22 cellular contexts compared by ENCODE assay signal in genomic region chr16:58047557-58048348, GRCh38. TPM values are rescaled to one million over a fixed set of nuclear protein-coding genes. Genes with fewer than 3 reads are reported as not detected.
DNase-seq lines count a peak whose midpoint lies in the region; ATAC-seq, FAIRE-seq and TF ChIP-seq lines count a peak whose summit lies in the region.
"Had no signal": no experiment of that assay in that cellular context is flagged by ENCODE, and none has a peak within 500 bp of the region (broad histone marks: within the 10 kb centered on the region; RNA-seq: fewer than 3 reads in every experiment).

No MANE protein-coding gene starts in this region.

- H3K23ac ChIP-seq in H1 (ENCODE audit: insufficient read length): no peak overlapping the region
- H3K23ac ChIP-seq in neuronal stem cell (ENCODE audit: low read depth, low read length, poor library complexity): no peak overlapping the region

- H4K20me1 ChIP-seq in H1 (replicated peaks in 1 of 2; ENCODE audit: control insufficient read depth in 1 of 2, insufficient read depth in 2 of 2, low read length in 2 of 2): no peaks in the 10 kb centered on the region

- TF ChIP-seq EP300 in H1 (IDR thresholded peaks at IDR 0.05; ENCODE audit: borderline replicate concordance in 1 of 2, low read depth in 2 of 2, low read length in 2 of 2): no peak

- peak in 2 of 3 experiments; percentile 10 to 15; a peak in 1 of 4 replicates for TF ChIP-seq CTCF in H1 (IDR thresholded peaks at IDR 0.05; ENCODE audit: control extremely low read depth in 1 of 3, insufficient read depth in 1 of 3, low read depth in 1 of 3, low read length in 3 of 3)

- H2BK120ac ChIP-seq in H1 (replicated peaks; ENCODE audit: low read depth, low read length): no peak overlapping the region
- peak overlapping the region; percentile 61 for H2BK120ac ChIP-seq in neuronal stem cell (ENCODE audit: low read depth, low read length)

- no peak overlapping the region for H3K27ac ChIP-seq in H1 (ENCODE audit: low read depth, low read length)
- H3K27ac ChIP-seq in neuronal stem cell (replicated peaks; ENCODE audit: low read length): no peak overlapping the region
- H3K27ac ChIP-seq: A549, C4-2B, pancreas, suprapubic skin had no signal

- H3K27me3 ChIP-seq in H1 (replicated peaks in 1 of 4; ENCODE audit: control insufficient read depth in 3 of 4, extremely low read depth in 1 of 4, insufficient read depth in 3 of 4, low read length in 3 of 4) (no peaks in the 10 kb centered on the region), neuronal stem cell (ENCODE audit: control insufficient read depth in 3 of 3, insufficient read depth in 3 of 3, low read depth in 1 of 3, low read length in 3 of 3) (no peaks in the 10 kb centered on the region)
- H3K27me3 ChIP-seq: breast epithelium, pancreas, suprapubic skin had no signal

- H3K23me2 ChIP-seq in H1 (ENCODE audit: low read depth, low read length): no peaks in the 10 kb centered on the region

- H3K9ac ChIP-seq in H1 (replicated peaks in 1 of 4; ENCODE audit: extremely low read depth in 1 of 4, low read depth in 3 of 4, low read length in 3 of 4): no peak overlapping the region
- no peak overlapping the region for H3K9ac ChIP-seq in neuronal stem cell (ENCODE audit: low read depth, low read length, poor library complexity)

- peak overlapping the region; percentile 57 for H4K91ac ChIP-seq in H1 (replicated peaks; ENCODE audit: insufficient read length, low read length)
- H4K91ac ChIP-seq in neuronal stem cell (ENCODE audit: low read depth, low read length, poor library complexity): no peak overlapping the region

- 87% methylated on average over 17 of the region's 19 CpGs; no CpG with 5 or more reads in 1 of the 2 experiments for WGBS in H1 (ENCODE audit: extremely low coverage in 1 of 2, insufficient coverage in 1 of 2, insufficient read length in 1 of 2, insufficient replicate concordance in 2 of 2, low coverage in 1 of 2, low lambda C conversion rate in 2 of 2, missing lambda C conversion rate in 1 of 2), 2 experiments
- no CpG with 5 or more reads among the region's 19 CpGs for WGBS in neuronal stem cell (ENCODE audit: extremely low coverage in 2 of 2, insufficient read length in 2 of 2, insufficient replicate concordance in 1 of 2), 2 donors

- H2AK5ac ChIP-seq in H1 (ENCODE audit: low read depth, low read length) (no peak overlapping the region), neuronal stem cell (ENCODE audit: low read depth, low read length) (peak overlapping the region; percentile 89)

- TF ChIP-seq POLR2A in H1 (IDR thresholded peaks at IDR 0.05; ENCODE audit: control extremely low read depth in 1 of 2, low read depth in 2 of 2, low read length in 2 of 2): no peak

- H2AFZ ChIP-seq in H1 (ENCODE audit: low read length) (no peak overlapping the region), neuronal stem cell (ENCODE audit: low read length) (peak overlapping the region; percentile 89)

- H3K14ac ChIP-seq in H1 (ENCODE audit: insufficient read length) (no peak overlapping the region), neuronal stem cell (ENCODE audit: low read length) (peak overlapping the region; percentile 39)

- peaks cover 0 to 15% (median 8%) of the 10 kb centered on the region in 4 experiments; a peak in 4 of 7 replicates for H3K4me1 ChIP-seq in H1 (replicated peaks in 1 of 4; ENCODE audit: control insufficient read depth in 3 of 4, insufficient read depth in 4 of 4, low read length in 3 of 4)
- peaks cover 16 to 19% of the 10 kb centered on the region in 2 donors for H3K4me1 ChIP-seq in neuronal stem cell (ENCODE audit: control insufficient read depth in 2 of 2, insufficient read depth in 1 of 2, low read depth in 1 of 2, low read length in 2 of 2)
- H3K4me1 ChIP-seq: A549, breast epithelium, pancreas, suprapubic skin had no signal

- H2BK12ac ChIP-seq in H1 (ENCODE audit: low read depth, low read length) (no peak overlapping the region), neuronal stem cell (ENCODE audit: low read length) (no peak overlapping the region)

- H3K4me3 ChIP-seq in H1 (ENCODE audit: extremely low read depth in 1 of 4, insufficient read depth in 2 of 4, low read depth in 3 of 4, low read length in 4 of 4): no peak overlapping the region
- no peak overlapping the region for H3K4me3 ChIP-seq in neuronal stem cell (ENCODE audit: low read length in 2 of 2)
- H3K4me3 ChIP-seq: A549, breast epithelium, pancreas, skin epidermis, suprapubic skin had no signal

- no peak overlapping the region for H2BK20ac ChIP-seq in H1 (ENCODE audit: low read length)

- H4K5ac ChIP-seq in H1 (ENCODE audit: insufficient read length, low read depth, low read length): no peak overlapping the region

- peaks cover 0 to 10% (median 4%) of the 10 kb centered on the region in 4 experiments; a peak in 5 of 8 replicates for H3K36me3 ChIP-seq in H1 (ENCODE audit: control insufficient read depth in 2 of 4, insufficient read depth in 4 of 4, low read length in 3 of 4)
- peaks cover 7 to 9% of the 10 kb centered on the region in 2 donors for H3K36me3 ChIP-seq in neuronal stem cell (replicated peaks in 1 of 2; ENCODE audit: control insufficient read depth in 2 of 2, insufficient read depth in 2 of 2, low read length in 2 of 2)
- H3K36me3 ChIP-seq: breast epithelium had no signal

- peak; percentile 50 to 51 for TF ChIP-seq RAD21 in H1 (IDR thresholded peaks at IDR 0.05 in 1 of 2, conservative IDR thresholded peaks at IDR 0.05 in 1 of 2; ENCODE audit: low read depth in 2 of 2, low read length in 2 of 2)

- no peak overlapping the region for H2BK15ac ChIP-seq in H1 (ENCODE audit: low read length)
- no peak overlapping the region for H2BK15ac ChIP-seq in neuronal stem cell (ENCODE audit: low read length)

- no peak overlapping the region for H3K56ac ChIP-seq in H1 (replicated peaks; ENCODE audit: insufficient read length, low read depth, low read length)

- H2BK5ac ChIP-seq in H1 (ENCODE audit: low read depth, low read length) (peak overlapping the region; percentile 71), neuronal stem cell (ENCODE audit: low read length) (no peak overlapping the region)

- POLR2A ChIA-PET in H1 (lab: Charles Lee; ENCODE audit: partially characterized antibody): interaction anchor here (0.7 to 1.5 kb wide), 4 partner anchors 12 to 149 kb away, joined by 3 to 4 read pairs (median 3); partner anchors contain the start of gene CFAP20

- H4K8ac ChIP-seq in H1 (ENCODE audit: extremely low read depth, insufficient read depth, low read length) (peak overlapping the region; percentile 62; the same call in 1 of the 2 replicates), neuronal stem cell (ENCODE audit: low read depth, low read length) (peak overlapping the region; percentile 5)

- CTCF ChIA-PET in H1 (lab: Charles Lee; ENCODE audit: partially characterized antibody): interaction anchor here (0.5 to 5.5 kb wide), 11 partner anchors 10 to 146 kb away, joined by 3 to 57 read pairs (median 11); no protein-coding TSS in a partner anchor

- no peak overlapping the region for H3K4ac ChIP-seq in H1 (replicated peaks; ENCODE audit: insufficient read length, low read depth, low read length)
- no peak overlapping the region for H3K4ac ChIP-seq in neuronal stem cell (ENCODE audit: low read length)

- ATAC-seq in HG03457 (IDR thresholded peaks at IDR 0.05; ENCODE audit: unreplicated experiment) (no peak), GM21825 (IDR thresholded peaks at IDR 0.05; ENCODE audit: unreplicated experiment) (no peak)
- ATAC-seq: A549; activated naive CD8-positive, alpha-beta T cell treated with anti-CD3 and anti-CD28 coated beads, Interleukin-2, amount 50 U/mL, for 24 hours; esophagus mucosa; pancreas had no signal

- no peaks in the 10 kb centered on the region for H3K9me3 ChIP-seq in H1 (ENCODE audit: insufficient read depth in 2 of 2, low read depth in 1 of 2, low read length in 1 of 2)
- peaks cover 0 to 2% of the 10 kb centered on the region in 2 donors for H3K9me3 ChIP-seq in neuronal stem cell (replicated peaks in 1 of 2; ENCODE audit: control insufficient read depth in 2 of 2, insufficient read depth in 1 of 2, low read depth in 1 of 2, low read length in 2 of 2)
- H3K9me3 ChIP-seq: A549, breast epithelium, pancreas, suprapubic skin had no signal

- H3K4me2 ChIP-seq in H1 (ENCODE audit: insufficient read depth in 1 of 2, low read depth in 2 of 2, low read length in 2 of 2): no peak overlapping the region; a peak in 1 of 4 replicates
- no peak overlapping the region for H3K4me2 ChIP-seq in neuronal stem cell (ENCODE audit: insufficient read depth, low read length, poor library complexity, severe bottlenecking)
- H3K4me2 ChIP-seq: A549 had no signal

- DNase-seq in 8988T (peak; percentile 43), H1 (ENCODE audit: low read depth in 1 of 2, low spot score in 2 of 2) (no peak), iPS-NIHi7 (ENCODE audit: extremely low spot score) (peak; percentile 58), neuronal stem cell (ENCODE audit: low spot score) (no peak)
- DNase-seq in stimulated activated CD4-positive, alpha-beta T cell treated with anti-CD3 and anti-CD28 coated beads, Interleukin-15, amount 100 ng/mL, for 24 hours: no peak
- DNase-seq in stimulated activated CD4-positive, alpha-beta T cell treated with anti-CD3 and anti-CD28 coated beads, Interleukin-4, amount 100 ng/mL, for 1 hour: no peak
- DNase-seq: activated naive CD8-positive, alpha-beta T cell treated with anti-CD3 and anti-CD28 coated beads, Interleukin-2, amount 50 U/mL, for 24 hours; DMS 273 treated with DMSO at 0.1 percent for 48 hours; Kasumi-1; kidney glomerular epithelial cell; NCI-H1105 treated with DMSO at 0.1 percent for 48 hours; NCI-H526; SIG-M5 had no signal

- H3K79me1 ChIP-seq in H1 (ENCODE audit: low read depth, low read length): no peaks in the 10 kb centered on the region
- no peaks in the 10 kb centered on the region for H3K79me1 ChIP-seq in neuronal stem cell (ENCODE audit: low read depth, low read length)

- H3K18ac ChIP-seq in H1 (ENCODE audit: extremely low read depth, low read length) (peak overlapping the region; percentile 60; the same call in 1 of the 2 replicates), neuronal stem cell (ENCODE audit: low read length) (peak overlapping the region; percentile 83)

- H3K79me2 ChIP-seq in H1 (ENCODE audit: control insufficient read depth in 1 of 2, insufficient read depth in 2 of 2, low read length in 2 of 2): no peaks in the 10 kb centered on the region

- no peak for FAIRE-seq in H1 (lab: Jason Lieb, UNC)
- FAIRE-seq: A549, pancreas had no signal

RNA-seq across cellular contexts. Expression of gene MMP15, which starts 22.2 kb away (rescaled TPM):
- total RNA-seq in H1 (2021; fragmentation: NEBNext Ultra II Directional; extraction: Animal tissue kit (Norgen Biotek cat#: 25700)): 42.2 and 44.0 TPM in 2 replicates
- 38.5 and 64.8 TPM in 2 replicates for polyA plus RNA-seq in H1 (2011; rRNA removed)
- 34.8 TPM for polyA plus RNA-seq in H1 (2011; cell fraction: cytosol; rRNA removed)
- 47.7 TPM for polyA plus RNA-seq in H1 (2011; cell fraction: nucleus; rRNA removed)
- 21.6 to 36.4 TPM (median 33.6 TPM) in 4 replicates for polyA plus RNA-seq in H1 (2012, experiment 1 of 2)
- polyA plus RNA-seq in H1 (2012, experiment 2 of 2): 33.8 TPM
- 50.5 TPM for polyA plus RNA-seq in H1 (2013, experiment 1 of 2)
- 46.8 TPM for polyA plus RNA-seq in H1 (2013, experiment 2 of 2)
- 17.8 and 18.2 TPM in 2 replicates for polyA minus RNA-seq in H1 (2011; rRNA and poly(A)+ RNA removed)
- polyA minus RNA-seq in H1 (2011; cell fraction: cytosol; rRNA and poly(A)+ RNA removed): 39.2 TPM
- polyA minus RNA-seq in H1 (2011; cell fraction: nucleus; rRNA and poly(A)+ RNA removed): 20.9 TPM
- 10.1 TPM for polyA plus RNA-seq in neuronal stem cell (2013, experiment 1 of 2)
- polyA plus RNA-seq in neuronal stem cell (2013, experiment 2 of 2): 10.1 TPM

RNA-seq across cellular contexts. Expression of gene USB1, which starts 46.5 kb away (rescaled TPM):
- 65.4 and 72.9 TPM in 2 replicates for total RNA-seq in H1 (2021; fragmentation: NEBNext Ultra II Directional; extraction: Animal tissue kit (Norgen Biotek cat#: 25700))
- 75.9 and 81.0 TPM in 2 replicates for polyA plus RNA-seq in H1 (2011; rRNA removed)
- 70.6 TPM for polyA plus RNA-seq in H1 (2011; cell fraction: cytosol; rRNA removed)
- polyA plus RNA-seq in H1 (2011; cell fraction: nucleus; rRNA removed): 50.0 TPM
- polyA plus RNA-seq in H1 (2012, experiment 1 of 2): 66.1 to 74.2 TPM (median 69.6 TPM) in 4 replicates
- 55.9 TPM for polyA plus RNA-seq in H1 (2012, experiment 2 of 2)
- 47.0 TPM for polyA plus RNA-seq in H1 (2013, experiment 1 of 2)
- polyA plus RNA-seq in H1 (2013, experiment 2 of 2): 48.2 TPM
- 59.7 and 77.6 TPM in 2 replicates for polyA minus RNA-seq in H1 (2011; rRNA and poly(A)+ RNA removed)
- polyA minus RNA-seq in H1 (2011; cell fraction: cytosol; rRNA and poly(A)+ RNA removed): 85.1 TPM
- 41.5 TPM for polyA minus RNA-seq in H1 (2011; cell fraction: nucleus; rRNA and poly(A)+ RNA removed)
- polyA plus RNA-seq in neuronal stem cell (2013, experiment 1 of 2): 40.5 TPM
- polyA plus RNA-seq in neuronal stem cell (2013, experiment 2 of 2): 39.6 TPM

RNA-seq across cellular contexts. Expression of gene ZNF319, which starts 47.3 kb away (rescaled TPM):
- 5.0 and 5.5 TPM in 2 replicates for total RNA-seq in H1 (2021; fragmentation: NEBNext Ultra II Directional; extraction: Animal tissue kit (Norgen Biotek cat#: 25700))
- 3.3 and 5.5 TPM in 2 replicates for polyA plus RNA-seq in H1 (2011; rRNA removed)
- polyA plus RNA-seq in H1 (2011; cell fraction: cytosol; rRNA removed): 3.2 TPM
- 6.8 TPM for polyA plus RNA-seq in H1 (2011; cell fraction: nucleus; rRNA removed)
- 2.8 to 3.7 TPM (median 3.5 TPM) in 4 replicates for polyA plus RNA-seq in H1 (2012, experiment 1 of 2)
- polyA plus RNA-seq in H1 (2012, experiment 2 of 2): 3.1 TPM
- 4.2 TPM for polyA plus RNA-seq in H1 (2013, experiment 1 of 2)
- 4.9 TPM for polyA plus RNA-seq in H1 (2013, experiment 2 of 2)
- polyA minus RNA-seq in H1 (2011; rRNA and poly(A)+ RNA removed): 5.2 and 6.1 TPM in 2 replicates
- polyA minus RNA-seq in H1 (2011; cell fraction: cytosol; rRNA and poly(A)+ RNA removed): 5.2 TPM
- polyA minus RNA-seq in H1 (2011; cell fraction: nucleus; rRNA and poly(A)+ RNA removed): 6.0 TPM
- polyA plus RNA-seq in neuronal stem cell (2013, experiment 1 of 2): 7.0 TPM
- polyA plus RNA-seq in neuronal stem cell (2013, experiment 2 of 2): 8.3 TPM

Comparison
In these comparisons a context has a peak if more than half of its experiments do, and no peak if none do; other contexts are left out.
1. DNase-seq: peak in 8988T (single experiment) and iPS-NIHi7 (single experiment); none in H1 (0 of 2), neuronal stem cell (single experiment), stimulated activated CD4-positive, alpha-beta T cell treated with anti-CD3 and anti-CD28 coated beads, Interleukin-15, amount 100 ng/mL, for 24 hours (single experiment) and stimulated activated CD4-positive, alpha-beta T cell treated with anti-CD3 and anti-CD28 coated beads, Interleukin-4, amount 100 ng/mL, for 1 hour (single experiment).